Comparison of ENCODE assay signal across 23 cellular contexts in genomic region chr6:37602360-37602759, GRCh38.
DNase-seq lines count a peak whose midpoint lies in the region; ATAC-seq and TF ChIP-seq lines count a peak whose summit lies in the region.
"Had no signal": no experiment of that assay in that cellular context is flagged by ENCODE, and none has a peak within 500 bp of the region (broad histone marks: within the 10 kb centered on the region; RNA-seq: fewer than 3 reads in every experiment).

No MANE protein-coding gene starts in this region.

- H3K4me3 ChIP-seq in AG10803 (ENCODE audit: low read length) (no peak overlapping the region), cardiac fibroblast (replicated peaks in 1 of 2; ENCODE audit: low read depth in 2 of 2, low read length in 2 of 2) (no peak overlapping the region), neuronal stem cell (ENCODE audit: low read length in 2 of 2) (no peak overlapping the region), upper lobe of right lung (no peak overlapping the region)
- H3K4me3 ChIP-seq: A549, SJCRH30 had no signal

- no peak overlapping the region for H2BK15ac ChIP-seq in neuronal stem cell (ENCODE audit: low read length)

- H3K9me3 ChIP-seq in neuronal stem cell (replicated peaks in 1 of 2; ENCODE audit: control insufficient read depth in 2 of 2, insufficient read depth in 1 of 2, low read depth in 1 of 2, low read length in 2 of 2) (no peaks in the 10 kb centered on the region), upper lobe of right lung (no peaks in the 10 kb centered on the region)
- H3K9me3 ChIP-seq: A549, SJCRH30 had no signal

- DNase-seq in AG10803 (ENCODE audit: low read depth) (peak; percentile 66), HCEC 1CT (peak; percentile 39), cardiac fibroblast (ENCODE audit: low read depth in 2 of 2) (peak; percentile 28 to 29), neuronal stem cell (ENCODE audit: low spot score) (no peak), upper lobe of right lung (no peak), UCSD-AML1 (lab: John Stamatoyannopoulos, UW; ENCODE audit: unreplicated experiment) (no peak)
- DNase-seq in activated CD4-positive, alpha-beta T cell treated with anti-CD3 and anti-CD28 coated beads for 48 hours: no peak
- DNase-seq: Calu3; CD4-positive, alpha-beta T cell; DMS79; GDM1; GOT3; NCI-H1048; NCI-H1436 treated with DMSO at 0.1 percent for 48 hours; NCI-H2029 treated with DMSO at 0.1 percent for 48 hours; NCI-H2171 treated with DMSO at 0.1 percent for 48 hours; NCI-H446 treated with DMSO at 0.1 percent for 48 hours; NK-92 treated with Interleukin-12 subunit alpha and Interleukin-12 subunit beta, amount 100 ng/mL, for 24 hours; OCI-M1; SJCRH30 had no signal

- H3K4ac ChIP-seq in neuronal stem cell (ENCODE audit: low read length): no peak overlapping the region

- no CpG with 5 or more reads among the region's 4 CpGs for WGBS in neuronal stem cell (ENCODE audit: extremely low coverage in 2 of 2, insufficient read length in 2 of 2, insufficient replicate concordance in 1 of 2), 2 donors

- H3K9ac ChIP-seq in neuronal stem cell (ENCODE audit: low read depth, low read length, poor library complexity): no peak overlapping the region
- H3K9ac ChIP-seq: KMS-11 had no signal

- TF ChIP-seq CTCF in AG10803 (conservative IDR thresholded peaks at IDR 0.05; ENCODE audit: low read length) (no peak), cardiac fibroblast (IDR thresholded peaks at IDR 0.05; ENCODE audit: low read depth, low read length) (no peak), upper lobe of right lung (IDR thresholded peaks at IDR 0.05) (no peak)

- no peaks in the 10 kb centered on the region for H3K79me1 ChIP-seq in neuronal stem cell (ENCODE audit: low read depth, low read length)

- no peak overlapping the region for H2BK12ac ChIP-seq in neuronal stem cell (ENCODE audit: low read length)

- no peak overlapping the region for H3K4me2 ChIP-seq in neuronal stem cell (ENCODE audit: insufficient read depth, low read length, poor library complexity, severe bottlenecking)
- H3K4me2 ChIP-seq: A549, KMS-11 had no signal

- H4K8ac ChIP-seq in neuronal stem cell (ENCODE audit: low read depth, low read length): no peak overlapping the region

- H2BK120ac ChIP-seq in neuronal stem cell (ENCODE audit: low read depth, low read length): peak overlapping the region; percentile 38

- intact Hi-C loops in upper lobe of right lung (cut with DNase I): no loop called here

- peak overlapping the region; percentile 74 for H3K18ac ChIP-seq in neuronal stem cell (ENCODE audit: low read length)

- no peak overlapping the region for H2BK5ac ChIP-seq in neuronal stem cell (ENCODE audit: low read length)

- no peak overlapping the region for H4K91ac ChIP-seq in neuronal stem cell (ENCODE audit: low read depth, low read length, poor library complexity)

- H2AK5ac ChIP-seq in neuronal stem cell (ENCODE audit: low read depth, low read length): peak overlapping the region; percentile 51

- no peak overlapping the region for H3K14ac ChIP-seq in neuronal stem cell (ENCODE audit: low read length)

- H3K4me1 ChIP-seq in neuronal stem cell (ENCODE audit: control insufficient read depth in 2 of 2, insufficient read depth in 1 of 2, low read depth in 1 of 2, low read length in 2 of 2) (no peaks in the 10 kb centered on the region), upper lobe of right lung (no peaks in the 10 kb centered on the region)
- H3K4me1 ChIP-seq: A549 had no signal

- no peak overlapping the region for H3K27ac ChIP-seq in neuronal stem cell (replicated peaks; ENCODE audit: low read length)
- H3K27ac ChIP-seq in upper lobe of right lung: no peak overlapping the region
- H3K27ac ChIP-seq: A549, KMS-11, RWPE1, SJCRH30 had no signal

- H2AFZ ChIP-seq in neuronal stem cell (ENCODE audit: low read length): no peak overlapping the region

- H3K23ac ChIP-seq in neuronal stem cell (ENCODE audit: low read depth, low read length, poor library complexity): peak overlapping the region; percentile 25

- ATAC-seq in upper lobe of right lung: no peak
- ATAC-seq: A549 had no signal

- peaks cover 0 to 21% (median 0%) of the 10 kb centered on the region in 3 experiments for H3K27me3 ChIP-seq in neuronal stem cell (ENCODE audit: control insufficient read depth in 3 of 3, insufficient read depth in 3 of 3, low read depth in 1 of 3, low read length in 3 of 3)
- no peaks in the 10 kb centered on the region for H3K27me3 ChIP-seq in upper lobe of right lung
- H3K27me3 ChIP-seq: SJCRH30 had no signal

- no peaks in the 10 kb centered on the region for H3K36me3 ChIP-seq in neuronal stem cell (replicated peaks in 1 of 2; ENCODE audit: control insufficient read depth in 2 of 2, insufficient read depth in 2 of 2, low read length in 2 of 2)
- no peaks in the 10 kb centered on the region for H3K36me3 ChIP-seq in upper lobe of right lung
- H3K36me3 ChIP-seq: SJCRH30 had no signal

Comparison
In these comparisons a context has a peak if more than half of its experiments do, and no peak if none do; other contexts are left out.
1. DNase-seq: peak in AG10803 (single experiment), HCEC 1CT (single experiment) and cardiac fibroblast (2 of 2); none in neuronal stem cell (single experiment), activated CD4-positive, alpha-beta T cell treated with anti-CD3 and anti-CD28 coated beads for 48 hours (single experiment), upper lobe of right lung (single experiment) and UCSD-AML1 (single experiment).